Comparison of ENCODE assay signal across 8 cellular contexts in genomic region chr7:26376208-26376917, GRCh38.
DNase-seq lines count a peak whose midpoint lies in the region; ATAC-seq, FAIRE-seq and TF ChIP-seq lines count a peak whose summit lies in the region.

No MANE protein-coding gene starts in this region.

- DNase-seq in NOMO-1 (lab: John Stamatoyannopoulos, UW; ENCODE audit: unreplicated experiment in 2 of 2), result peak; percentile 35 to 55
- DNase-seq in NOMO-1 treated with dmso at 0.1 percent for 144 hours (lab: John Stamatoyannopoulos, UW; ENCODE audit: unreplicated experiment), result no peak
- peak; percentile 80 for DNase-seq in NCI-H2227 treated with DMSO at 0.1 percent for 48 hours (lab: John Stamatoyannopoulos, UW)
- DNase-seq in activated T-cell treated with anti-CD3 and anti-CD28 coated beads, Interleukin-2, amount 50 U/mL, for 24 hours, result peak; percentile 66
- DNase-seq in Right ventricle myocardium superior, result peak; percentile 48
- DNase-seq in pancreas, result peak; percentile 60 to 88 (median 82)
- DNase-seq in inferior parietal cortex (ENCODE audit: extremely low spot score), result no peak

- TF ChIP-seq CTCF in pancreas (IDR thresholded peaks at IDR 0.05), result no peak

- intact Hi-C loops in Right ventricle myocardium superior (cut with DNase I) (no loop called here), pancreas (cut with DNase I) (no loop called here)

- ATAC-seq in HG03025 (IDR thresholded peaks at IDR 0.05; ENCODE audit: low FRiP score, unreplicated experiment) (peak; percentile 46), Right ventricle myocardium superior (ENCODE audit: poor library complexity) (peak; percentile 20), pancreas (peak; percentile 77 to 87 (median 82))

- peak overlapping the region; percentile 71 for H3K4me3 Mint-ChIP-seq in activated T-cell treated with anti-CD3 and anti-CD28 coated beads, Interleukin-2, amount 50 U/mL, for 24 hours

- H3K27me3 Mint-ChIP-seq in activated T-cell treated with anti-CD3 and anti-CD28 coated beads, Interleukin-2, amount 50 U/mL, for 24 hours, result peaks cover 54% of the 10 kb centered on the region

- H3K4me1 Mint-ChIP-seq in activated T-cell treated with anti-CD3 and anti-CD28 coated beads, Interleukin-2, amount 50 U/mL, for 24 hours (ENCODE audit: low read depth), result peaks cover 10% of the 10 kb centered on the region

- WGBS in pancreas, 2 donors, result 1% methylated on average over 70 to 80 of the region's 80 CpGs

- peaks cover 19% of the 10 kb centered on the region for H3K36me3 Mint-ChIP-seq in activated T-cell treated with anti-CD3 and anti-CD28 coated beads, Interleukin-2, amount 50 U/mL, for 24 hours (ENCODE audit: low read depth)

- no peaks in the 10 kb centered on the region for H3K9me3 ChIP-seq in pancreas

- peak overlapping the region; percentile 61 to 78 (median 72) for H3K27ac ChIP-seq in pancreas

- no peak for FAIRE-seq in pancreas (lab: Jason Lieb, UNC)

- H3K27me3 ChIP-seq in pancreas, result peaks cover 0 to 5% (median 0%) of the 10 kb centered on the region in 4 donors

- no peaks in the 10 kb centered on the region for H3K36me3 ChIP-seq in pancreas

- no peaks in the 10 kb centered on the region for H3K9me3 Mint-ChIP-seq in activated T-cell treated with anti-CD3 and anti-CD28 coated beads, Interleukin-2, amount 50 U/mL, for 24 hours

- peaks cover 0 to 4% (median 0%) of the 10 kb centered on the region in 3 donors for H3K4me1 ChIP-seq in pancreas

- H3K27ac Mint-ChIP-seq in activated T-cell treated with anti-CD3 and anti-CD28 coated beads, Interleukin-2, amount 50 U/mL, for 24 hours, result peak overlapping the region; percentile 57

- peak overlapping the region; percentile 38 to 71 (median 46) for H3K4me3 ChIP-seq in pancreas

Comparison
In these comparisons a context has a peak if more than half of its experiments do, and no peak if none do; other contexts are left out.
1. DNase-seq: peak in NOMO-1 (2 of 2), NCI-H2227 treated with DMSO at 0.1 percent for 48 hours (single experiment), activated T-cell treated with anti-CD3 and anti-CD28 coated beads, Interleukin-2, amount 50 U/mL, for 24 hours (single experiment), Right ventricle myocardium superior (single experiment) and pancreas (6 of 6); none in NOMO-1 treated with dmso at 0.1 percent for 144 hours (single experiment) and inferior parietal cortex (single experiment).
2. ATAC-seq: peak in every context shown above with its lines; median percentile 82 in pancreas; 46 in HG03025; 20 in Right ventricle myocardium superior.